7 cellular contexts compared by ENCODE assay signal in the genomic region with DNA sequence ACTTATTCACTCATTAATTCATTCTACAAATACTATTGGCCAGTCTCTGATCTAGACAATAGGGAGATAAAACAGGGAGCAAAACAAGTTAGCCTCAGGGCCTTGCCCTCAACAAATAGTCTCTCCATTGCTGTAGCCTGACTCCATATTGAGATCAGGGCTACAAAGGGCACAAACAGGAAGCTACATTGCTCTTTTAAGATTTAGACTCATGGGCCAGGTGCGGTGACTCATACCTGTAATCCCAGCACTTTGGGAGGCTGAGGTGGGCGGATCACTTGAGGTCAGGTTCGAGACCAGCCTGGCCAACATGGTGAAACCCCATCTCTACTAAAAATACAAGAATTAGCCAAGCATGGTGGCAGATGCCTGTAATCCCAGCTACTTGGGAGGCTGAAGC. TPM values are rescaled to one million over a fixed set of nuclear protein-coding genes. Genes with fewer than 3 reads are reported as not detected.
DNase-seq lines count a peak whose midpoint lies in the region; ATAC-seq and TF ChIP-seq lines count a peak whose summit lies in the region.
"Not testable (repeated sequence)": the region's sequence is repeated elsewhere in the genome, so short reads cannot be mapped to it uniquely, and the experiment has no call there.

No MANE protein-coding gene starts in this region.

- H3K27me3 Mint-ChIP-seq in activated naive CD8-positive, alpha-beta T cell treated with anti-CD3 and anti-CD28 coated beads, Interleukin-2, amount 10 ng/mL, durations not matched to agents 7 days and 5 days, result not testable (repeated sequence)

- peaks cover 70% of the 10 kb centered on the region for H3K36me3 ChIP-seq in MG63

- not testable (repeated sequence) for H3K27ac Mint-ChIP-seq in activated naive CD8-positive, alpha-beta T cell treated with anti-CD3 and anti-CD28 coated beads, Interleukin-2, amount 10 ng/mL, durations not matched to agents 7 days and 5 days

- peaks cover 13% of the 10 kb centered on the region for H3K9me3 Mint-ChIP-seq in activated naive CD8-positive, alpha-beta T cell treated with anti-CD3 and anti-CD28 coated beads, Interleukin-2, amount 10 ng/mL, durations not matched to agents 7 days and 5 days

- DNase-seq in GM12865 (ENCODE audit: low read depth) (peak; percentile 38), MG63 (peak; percentile 16), activated T-cell treated with anti-CD3 and anti-CD28 coated beads for 48 hours (ENCODE audit: low read depth) (peak; percentile 12)
- peak; percentile 55 for DNase-seq in activated CD4-positive, alpha-beta T cell treated with anti-CD3 and anti-CD28 coated beads for 48 hours
- not testable (repeated sequence) for DNase-seq in activated naive CD8-positive, alpha-beta T cell treated with anti-CD3 and anti-CD28 coated beads, Interleukin-2, amount 10 ng/mL, durations not matched to agents 7 days and 5 days
- DNase-seq in stimulated activated CD4-positive, alpha-beta T cell treated with anti-CD3 and anti-CD28 coated beads, Interleukin-1b, Interleukin-23, amount 100 ng/mL, for 48 hours, result peak; percentile 22

- TF ChIP-seq CTCF in GM12865 (IDR thresholded peaks at IDR 0.05; ENCODE audit: insufficient read depth, low read depth, low read length, missing control alignments), result not testable (repeated sequence)

- not testable (repeated sequence) for H3K4me1 Mint-ChIP-seq in activated naive CD8-positive, alpha-beta T cell treated with anti-CD3 and anti-CD28 coated beads, Interleukin-2, amount 10 ng/mL, durations not matched to agents 7 days and 5 days

- peaks cover 14% of the 10 kb centered on the region for H3K9me3 ChIP-seq in MG63

- ATAC-seq in activated naive CD8-positive, alpha-beta T cell treated with anti-CD3 and anti-CD28 coated beads, Interleukin-2, amount 10 ng/mL, durations not matched to agents 7 days and 5 days (ENCODE audit: low read depth), result peak; percentile 30
- ATAC-seq in esophagus mucosa, result peak; percentile 62

- not testable (repeated sequence) for H3K4me3 Mint-ChIP-seq in activated naive CD8-positive, alpha-beta T cell treated with anti-CD3 and anti-CD28 coated beads, Interleukin-2, amount 10 ng/mL, durations not matched to agents 7 days and 5 days

- POLR2A ChIA-PET in activated naive CD8-positive, alpha-beta T cell treated with anti-CD3 and anti-CD28 coated beads, Interleukin-2, amount 10 ng/mL, durations not matched to agents 7 days and 5 days (lab: Charles Lee), result interaction anchor here (0.5 kb wide), 1 partner anchor 27 kb away, joined by 4 read pairs; no protein-coding TSS in a partner anchor

- H3K36me3 Mint-ChIP-seq in activated naive CD8-positive, alpha-beta T cell treated with anti-CD3 and anti-CD28 coated beads, Interleukin-2, amount 10 ng/mL, durations not matched to agents 7 days and 5 days, result peaks cover 46% of the 10 kb centered on the region

- H3K27me3 ChIP-seq in MG63, result not testable (repeated sequence)

- H3K4me3 ChIP-seq in GM12865 (ENCODE audit: low read depth, low read length); MG63: not testable (repeated sequence)

RNA-seq across cellular contexts. Expression of a gene that starts 33.3 kb away (rescaled TPM):
- 58.3 and 76.3 TPM in 2 replicates for total RNA-seq in MG63 (2014; rRNA removed; shearing (Covaris generic); ENCODE audit: low replicate concordance)
- total RNA-seq in activated naive CD8-positive, alpha-beta T cell treated with anti-CD3 and anti-CD28 coated beads, Interleukin-2, amount 10 ng/mL, durations not matched to agents 7 days and 5 days, result 10 to 100 TPM; 18.7 to 19.3 TPM
- 10.3 TPM for total RNA-seq in esophagus mucosa

RNA-seq across cellular contexts. Expression of a gene that starts 45.3 kb away (rescaled TPM):
- 19.5 and 23.7 TPM in 2 replicates for total RNA-seq in MG63 (2014; rRNA removed; shearing (Covaris generic); ENCODE audit: low replicate concordance)
- total RNA-seq in activated naive CD8-positive, alpha-beta T cell treated with anti-CD3 and anti-CD28 coated beads, Interleukin-2, amount 10 ng/mL, durations not matched to agents 7 days and 5 days, result 10 to 100 TPM; 12.4 to 14.7 TPM
- total RNA-seq in esophagus mucosa, result 20.9 TPM
